ENCODE assay signal across 13 cellular contexts in the genomic region with DNA sequence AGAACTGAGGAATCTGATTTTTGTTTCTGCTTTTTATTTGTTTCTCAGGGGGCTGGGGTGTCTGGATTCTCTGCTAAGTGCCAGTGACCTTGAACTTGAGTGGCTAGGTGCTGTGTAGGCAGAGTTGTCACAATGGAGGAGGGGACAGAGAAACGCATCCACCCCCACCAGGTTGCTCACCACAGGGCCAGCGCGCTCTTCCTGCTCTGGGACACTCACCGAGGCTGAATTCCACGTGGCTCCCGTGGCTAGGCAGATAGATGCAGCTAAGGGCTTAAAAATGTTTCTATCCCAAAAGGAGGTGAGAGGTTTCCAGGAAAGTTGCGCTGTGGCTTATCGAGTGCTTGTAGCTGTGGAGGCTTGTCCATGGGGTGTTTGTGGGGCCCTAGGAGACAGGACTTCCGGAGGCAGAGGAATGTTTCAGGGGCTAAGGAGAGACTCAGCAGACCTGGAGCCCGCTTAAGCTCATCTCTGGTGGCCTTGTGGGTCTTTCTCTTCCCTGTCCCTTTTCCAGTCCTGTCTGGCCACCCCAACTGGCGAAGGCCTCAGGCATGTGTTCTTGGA. TPM values are rescaled to one million over a fixed set of nuclear protein-coding genes. Genes with fewer than 3 reads are reported as not detected.
DNase-seq lines count a peak whose midpoint lies in the region; ATAC-seq, FAIRE-seq and TF ChIP-seq lines count a peak whose summit lies in the region.
"Had no signal": no experiment of that assay in that cellular context is flagged by ENCODE, and none has a peak within 500 bp of the region (broad histone marks: within the 10 kb centered on the region; RNA-seq: fewer than 3 reads in every experiment).

No MANE protein-coding gene starts in this region.

- peak; percentile 22 for DNase-seq in activated T-cell treated with anti-CD3 and anti-CD28 coated beads, Interleukin-2, amount 50 U/mL, for 24 hours
- no peak for DNase-seq in activated T-cell treated with anti-CD3 and anti-CD28 coated beads, Interleukin-2, amount 50 U/mL, for 48 hours
- DNase-seq in SJSA1 (ENCODE audit: low read depth in 1 of 2, low spot score in 2 of 2) (peak; percentile 87), islet precursor cell (peak; percentile 49), D721Med (ENCODE audit: insufficient read length, low spot score) (no peak)
- no peak for DNase-seq in stimulated activated naive B cell treated with anti-CD40 and anti-IgM and Interleukin-4, amounts not matched to agents 10 μg/mL and 1 μg/mL and 100 μg/mL, for 72 hours
- DNase-seq in activated naive CD8-positive, alpha-beta T cell treated with anti-CD3 and anti-CD28 coated beads, Interleukin-2, amount 50 U/mL, for 24 hours, result no peak
- no peak for DNase-seq in activated CD8-positive, alpha-beta memory T cell treated with anti-CD3 and anti-CD28 coated beads, Interleukin-2, amount 50 U/mL, for 48 hours
- DNase-seq: NCI-H1417, SHP77 had no signal

- H3K4me1 Mint-ChIP-seq in activated T-cell treated with anti-CD3 and anti-CD28 coated beads, Interleukin-2, amount 50 U/mL, for 24 hours (ENCODE audit: low read depth), result peaks cover 1% of the 10 kb centered on the region
- peaks cover 4 to 5% of the 10 kb centered on the region in 2 donors for H3K4me1 Mint-ChIP-seq in stimulated activated naive B cell treated with anti-CD40 and anti-IgM and Interleukin-4, amounts not matched to agents 10 μg/mL and 1 μg/mL and 100 μg/mL, for 72 hours
- H3K4me1 Mint-ChIP-seq in activated naive CD8-positive, alpha-beta T cell treated with anti-CD3 and anti-CD28 coated beads, Interleukin-2, amount 50 U/mL, for 24 hours, result no peaks in the 10 kb centered on the region

- H3K27me3 ChIP-seq in SJSA1 (replicated peaks), result no peaks in the 10 kb centered on the region
- H3K27me3 ChIP-seq: tibial nerve had no signal

- no peak for ATAC-seq in stimulated activated naive B cell treated with anti-CD40 and anti-IgM and Interleukin-4, amounts not matched to agents 10 μg/mL and 1 μg/mL and 100 μg/mL, for 72 hours (replicated peaks)
- ATAC-seq in activated naive CD8-positive, alpha-beta T cell treated with anti-CD3 and anti-CD28 coated beads, Interleukin-2, amount 50 U/mL, for 24 hours, result no peak
- ATAC-seq: sciatic nerve had no signal

- peaks cover 77% of the 10 kb centered on the region for H3K36me3 Mint-ChIP-seq in activated T-cell treated with anti-CD3 and anti-CD28 coated beads, Interleukin-2, amount 50 U/mL, for 24 hours (ENCODE audit: low read depth)
- H3K36me3 Mint-ChIP-seq in stimulated activated naive B cell treated with anti-CD40 and anti-IgM and Interleukin-4, amounts not matched to agents 10 μg/mL and 1 μg/mL and 100 μg/mL, for 72 hours, result peaks cover 43 to 45% of the 10 kb centered on the region in 2 donors
- H3K36me3 Mint-ChIP-seq in activated naive CD8-positive, alpha-beta T cell treated with anti-CD3 and anti-CD28 coated beads, Interleukin-2, amount 50 U/mL, for 24 hours (ENCODE audit: low read depth), result peaks cover 2% of the 10 kb centered on the region

- no peaks in the 10 kb centered on the region for H3K9me3 Mint-ChIP-seq in activated T-cell treated with anti-CD3 and anti-CD28 coated beads, Interleukin-2, amount 50 U/mL, for 24 hours
- no peaks in the 10 kb centered on the region for H3K9me3 Mint-ChIP-seq in stimulated activated naive B cell treated with anti-CD40 and anti-IgM and Interleukin-4, amounts not matched to agents 10 μg/mL and 1 μg/mL and 100 μg/mL, for 72 hours
- H3K9me3 Mint-ChIP-seq in activated naive CD8-positive, alpha-beta T cell treated with anti-CD3 and anti-CD28 coated beads, Interleukin-2, amount 50 U/mL, for 24 hours, result no peaks in the 10 kb centered on the region
- H3K9me3 Mint-ChIP-seq: activated T-helper 1 cell treated with anti-CD3 and anti-CD28 coated beads, Interleukin-12 subunit alpha, Interleukin-12 subunit beta, Interleukin-2, Interleukin-4 antibody, amounts not matched to agents 30 ng/mL and 10 ng/mL and 1 ng/mL, durations not matched to agents 14 hours and 24 hours and 36 hours had no signal

- no peaks in the 10 kb centered on the region for H3K27me3 Mint-ChIP-seq in activated T-cell treated with anti-CD3 and anti-CD28 coated beads, Interleukin-2, amount 50 U/mL, for 24 hours
- no peaks in the 10 kb centered on the region for H3K27me3 Mint-ChIP-seq in stimulated activated naive B cell treated with anti-CD40 and anti-IgM and Interleukin-4, amounts not matched to agents 10 μg/mL and 1 μg/mL and 100 μg/mL, for 72 hours
- no peaks in the 10 kb centered on the region for H3K27me3 Mint-ChIP-seq in activated naive CD8-positive, alpha-beta T cell treated with anti-CD3 and anti-CD28 coated beads, Interleukin-2, amount 50 U/mL, for 24 hours

- no peaks in the 10 kb centered on the region for H3K9me3 ChIP-seq in SJSA1 (replicated peaks)
- H3K9me3 ChIP-seq: tibial nerve had no signal

- H3K4me3 Mint-ChIP-seq in activated T-cell treated with anti-CD3 and anti-CD28 coated beads, Interleukin-2, amount 50 U/mL, for 24 hours, result no peak overlapping the region
- no peak overlapping the region for H3K4me3 Mint-ChIP-seq in stimulated activated naive B cell treated with anti-CD40 and anti-IgM and Interleukin-4, amounts not matched to agents 10 μg/mL and 1 μg/mL and 100 μg/mL, for 72 hours
- no peak overlapping the region for H3K4me3 Mint-ChIP-seq in activated naive CD8-positive, alpha-beta T cell treated with anti-CD3 and anti-CD28 coated beads, Interleukin-2, amount 50 U/mL, for 24 hours
- H3K4me3 Mint-ChIP-seq: activated T-helper 1 cell treated with anti-CD3 and anti-CD28 coated beads, Interleukin-12 subunit alpha, Interleukin-12 subunit beta, Interleukin-2, Interleukin-4 antibody, amounts not matched to agents 30 ng/mL and 10 ng/mL and 1 ng/mL, durations not matched to agents 14 hours and 24 hours and 36 hours had no signal

- H3K27ac Mint-ChIP-seq in activated T-cell treated with anti-CD3 and anti-CD28 coated beads, Interleukin-2, amount 50 U/mL, for 24 hours, result peak overlapping the region; percentile 81
- peak overlapping the region; percentile 56 for H3K27ac Mint-ChIP-seq in stimulated activated naive B cell treated with anti-CD40 and anti-IgM and Interleukin-4, amounts not matched to agents 10 μg/mL and 1 μg/mL and 100 μg/mL, for 72 hours
- H3K27ac Mint-ChIP-seq in activated naive CD8-positive, alpha-beta T cell treated with anti-CD3 and anti-CD28 coated beads, Interleukin-2, amount 50 U/mL, for 24 hours, result no peak overlapping the region
- H3K27ac Mint-ChIP-seq: activated T-helper 1 cell treated with anti-CD3 and anti-CD28 coated beads, Interleukin-12 subunit alpha, Interleukin-12 subunit beta, Interleukin-2, Interleukin-4 antibody, amounts not matched to agents 30 ng/mL and 10 ng/mL and 1 ng/mL, durations not matched to agents 14 hours and 24 hours and 36 hours had no signal

- H3K4me1 ChIP-seq in SJSA1 (replicated peaks), result peaks cover 81% of the 10 kb centered on the region

- no peak for TF ChIP-seq CTCF in D721Med (IDR thresholded peaks at IDR 0.05; ENCODE audit: insufficient read depth, missing control alignments)

- H3K4me3 ChIP-seq in SJSA1, result no peak overlapping the region
- H3K4me3 ChIP-seq: tibial nerve had no signal

- H3K27ac ChIP-seq in SJSA1, result peak overlapping the region; percentile 95
- H3K27ac ChIP-seq: tibial nerve had no signal

- FAIRE-seq in D721Med (lab: Jason Lieb, UNC), result no peak

- peaks cover 75% of the 10 kb centered on the region for H3K36me3 ChIP-seq in SJSA1

RNA-seq across cellular contexts. Expression of a gene that starts 36.8 kb away (rescaled TPM):
- total RNA-seq in SJSA1 (2014; rRNA removed; shearing (Covaris generic)), result 103 and 121 TPM in 2 replicates

Comparison
In these comparisons a context has a peak if more than half of its experiments do, and no peak if none do; other contexts are left out.
1. DNase-seq: peak in activated T-cell treated with anti-CD3 and anti-CD28 coated beads, Interleukin-2, amount 50 U/mL, for 24 hours (single experiment), SJSA1 (2 of 2) and islet precursor cell (single experiment); none in activated T-cell treated with anti-CD3 and anti-CD28 coated beads, Interleukin-2, amount 50 U/mL, for 48 hours (0 of 2), stimulated activated naive B cell treated with anti-CD40 and anti-IgM and Interleukin-4, amounts not matched to agents 10 μg/mL and 1 μg/mL and 100 μg/mL, for 72 hours (single experiment), activated naive CD8-positive, alpha-beta T cell treated with anti-CD3 and anti-CD28 coated beads, Interleukin-2, amount 50 U/mL, for 24 hours (single experiment), activated CD8-positive, alpha-beta memory T cell treated with anti-CD3 and anti-CD28 coated beads, Interleukin-2, amount 50 U/mL, for 48 hours (single experiment) and D721Med (single experiment).